ENCODE assay signal across 15 cellular contexts in the genomic region with DNA sequence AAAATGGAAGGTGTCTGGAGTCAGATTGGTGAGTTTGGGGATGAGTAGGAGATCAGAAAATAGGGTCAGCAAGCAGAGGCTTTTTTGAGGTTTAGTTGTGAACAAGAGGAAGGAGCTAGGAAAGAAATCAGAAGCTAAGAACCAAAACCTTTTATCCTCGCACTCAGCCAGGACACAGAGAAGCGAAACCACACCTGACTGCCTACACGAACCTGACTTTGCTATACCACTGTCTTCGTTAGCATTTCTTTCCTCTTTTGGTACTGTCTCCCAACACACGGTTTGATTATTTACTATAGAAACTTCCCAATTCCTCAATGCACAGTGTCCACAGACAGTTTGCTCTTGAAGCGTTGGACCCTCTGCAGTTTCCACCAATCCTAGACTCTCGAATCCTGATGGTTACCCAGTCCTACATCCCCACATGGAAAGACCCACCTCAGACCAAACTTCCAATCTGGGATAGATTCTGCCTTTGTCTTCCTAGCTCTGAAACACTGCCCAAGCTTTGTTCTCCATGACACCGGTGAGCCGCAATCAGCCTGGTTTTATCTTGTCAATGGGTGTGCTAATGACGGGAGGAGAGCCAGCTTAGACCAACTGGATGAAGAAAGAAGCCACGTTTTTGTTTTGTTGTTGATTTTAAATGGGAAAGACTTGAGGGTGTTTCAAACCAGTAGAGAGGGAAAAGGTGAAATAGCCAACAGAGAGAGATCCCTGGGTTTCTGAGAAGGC.
DNase-seq lines count a peak whose midpoint lies in the region; ATAC-seq and TF ChIP-seq lines count a peak whose summit lies in the region.
"Had no signal": no experiment of that assay in that cellular context is flagged by ENCODE, and none has a peak within 500 bp of the region (broad histone marks: within the 10 kb centered on the region; RNA-seq: fewer than 3 reads in every experiment).

No MANE protein-coding gene starts in this region.

- H3K4me1 Mint-ChIP-seq in endothelial cell (ENCODE audit: unreplicated experiment), result peaks cover 29% of the 10 kb centered on the region
- peaks cover 12% of the 10 kb centered on the region for H3K4me1 Mint-ChIP-seq in activated T-helper 2 cell treated with anti-CD3 and anti-CD28 coated beads, Interferon-gamma antibody, Interleukin-2, Interleukin-4, amounts not matched to agents 10 μg/mL and 5 μg/mL and 100 μg/mL, durations not matched to agents 14 hours and 24 hours and 36 hours (ENCODE audit: low read depth)

- H3K9me3 ChIP-seq in MM.1S (replicated peaks; ENCODE audit: insufficient read depth, low read length), result no peaks in the 10 kb centered on the region

- H3K4me1 ChIP-seq in MM.1S (ENCODE audit: low read length), result peaks cover 13% of the 10 kb centered on the region

- no peaks in the 10 kb centered on the region for H3K9me2 ChIP-seq in MM.1S (replicated peaks; ENCODE audit: insufficient read depth, low read length)

- H3K79me2 ChIP-seq in MM.1S (ENCODE audit: low read length), result no peaks in the 10 kb centered on the region

- peak overlapping the region; percentile 54; the same call in 1 of the 2 replicates for H3K27ac ChIP-seq in MM.1S (ENCODE audit: low read length)
- H3K27ac ChIP-seq: BLaER1 treated with 17β-estradiol and CSF1 and Interleukin-3, amounts not matched to agents 10 nM and 100 nM had no signal

- peaks cover 23% of the 10 kb centered on the region for H3K36me3 Mint-ChIP-seq in endothelial cell (ENCODE audit: low read depth, unreplicated experiment)
- H3K36me3 Mint-ChIP-seq in activated T-helper 2 cell treated with anti-CD3 and anti-CD28 coated beads, Interferon-gamma antibody, Interleukin-2, Interleukin-4, amounts not matched to agents 10 μg/mL and 5 μg/mL and 100 μg/mL, durations not matched to agents 14 hours and 24 hours and 36 hours (ENCODE audit: low read depth), result peaks cover 28% of the 10 kb centered on the region

- peak overlapping the region; percentile 45 for H3K4me2 ChIP-seq in MM.1S (ENCODE audit: low read depth, low read length)

- peak; percentile 54 for DNase-seq in MM.1S
- peak; percentile 26 for DNase-seq in RPMI8226
- no peak for DNase-seq in endothelial cell (ENCODE audit: low spot score)
- no peak for DNase-seq in activated T-cell treated with anti-CD3 and anti-CD28 coated beads, Interleukin-2, amount 50 U/mL, for 48 hours
- no peak for DNase-seq in cerebellar nuclear complex (lab: John Stamatoyannopoulos, UW)
- no peak for DNase-seq in DMS153 (lab: John Stamatoyannopoulos, UW)
- no peak for DNase-seq in activated T-helper 2 cell treated with anti-CD3 and anti-CD28 coated beads, Interferon-gamma antibody, Interleukin-2, Interleukin-4, amounts not matched to agents 10 μg/mL and 5 μg/mL and 100 μg/mL, durations not matched to agents 14 hours and 24 hours and 36 hours (ENCODE audit: low spot score)
- DNase-seq: ACHN; CD4-positive, CD25-positive, alpha-beta regulatory T cell; GOT3; HCEC 1CT; HFFc6 had no signal

- H3K27me3 Mint-ChIP-seq in endothelial cell (ENCODE audit: unreplicated experiment), result peaks cover 13% of the 10 kb centered on the region
- H3K27me3 Mint-ChIP-seq in activated T-helper 2 cell treated with anti-CD3 and anti-CD28 coated beads, Interferon-gamma antibody, Interleukin-2, Interleukin-4, amounts not matched to agents 10 μg/mL and 5 μg/mL and 100 μg/mL, durations not matched to agents 14 hours and 24 hours and 36 hours (ENCODE audit: low read depth), result no peaks in the 10 kb centered on the region
- H3K27me3 Mint-ChIP-seq: CD4-positive, CD25-positive, alpha-beta regulatory T cell had no signal

- H3K27me3 ChIP-seq in MM.1S (replicated peaks; ENCODE audit: insufficient read depth, low read length), result no peaks in the 10 kb centered on the region
- H3K27me3 ChIP-seq: BLaER1 treated with 17β-estradiol and CSF1 and Interleukin-3, amounts not matched to agents 10 nM and 100 nM had no signal

- intact Hi-C loops in activated T-helper 2 cell treated with anti-CD3 and anti-CD28 coated beads, Interferon-gamma antibody, Interleukin-2, Interleukin-4, amounts not matched to agents 10 μg/mL and 5 μg/mL and 100 μg/mL, durations not matched to agents 14 hours and 24 hours and 36 hours (cut with micrococcal nuclease), result no loop called here

- H2AFZ ChIP-seq in MM.1S (ENCODE audit: low read length), result peak overlapping the region; percentile 23; the same call in 1 of the 2 replicates

- H3K4me3 ChIP-seq in MM.1S (ENCODE audit: low read length), result no peak overlapping the region
- H3K4me3 ChIP-seq: BLaER1 treated with 17β-estradiol and CSF1 and Interleukin-3, amounts not matched to agents 10 nM and 100 nM; K562 had no signal

- H3K9ac ChIP-seq in MM.1S (ENCODE audit: low read length), result no peak overlapping the region; the same call in 1 of the 2 replicates
- H3K9ac ChIP-seq: BLaER1 treated with 17β-estradiol and CSF1 and Interleukin-3, amounts not matched to agents 10 nM and 100 nM had no signal

- H3K27ac Mint-ChIP-seq in endothelial cell (ENCODE audit: unreplicated experiment), result peak overlapping the region; percentile 26
- H3K27ac Mint-ChIP-seq in activated T-helper 2 cell treated with anti-CD3 and anti-CD28 coated beads, Interferon-gamma antibody, Interleukin-2, Interleukin-4, amounts not matched to agents 10 μg/mL and 5 μg/mL and 100 μg/mL, durations not matched to agents 14 hours and 24 hours and 36 hours, result no peak overlapping the region
- H3K27ac Mint-ChIP-seq: CD4-positive, CD25-positive, alpha-beta regulatory T cell; HFFc6 had no signal

- peaks cover 9% of the 10 kb centered on the region for H3F3A ChIP-seq in MM.1S (ENCODE audit: insufficient read depth, low read length)

- TF ChIP-seq CTCF in MM.1S (IDR thresholded peaks at IDR 0.05; ENCODE audit: low read length), result no peak
- TF ChIP-seq CTCF in endothelial cell (IDR thresholded peaks at IDR 0.05; ENCODE audit: unreplicated experiment), result no peak

- peak; percentile 69 for ATAC-seq in GM18867 (IDR thresholded peaks at IDR 0.05; ENCODE audit: unreplicated experiment)

- H3K4me3 Mint-ChIP-seq in endothelial cell (ENCODE audit: unreplicated experiment), result no peak overlapping the region
- H3K4me3 Mint-ChIP-seq in activated T-helper 2 cell treated with anti-CD3 and anti-CD28 coated beads, Interferon-gamma antibody, Interleukin-2, Interleukin-4, amounts not matched to agents 10 μg/mL and 5 μg/mL and 100 μg/mL, durations not matched to agents 14 hours and 24 hours and 36 hours (ENCODE audit: low read depth), result no peak overlapping the region
- H3K4me3 Mint-ChIP-seq: CD4-positive, CD25-positive, alpha-beta regulatory T cell; HFFc6 had no signal

- H4K20me1 ChIP-seq in MM.1S (ENCODE audit: insufficient read depth, low read length), result no peaks in the 10 kb centered on the region
- H4K20me1 ChIP-seq: BLaER1 treated with 17β-estradiol and CSF1 and Interleukin-3, amounts not matched to agents 10 nM and 100 nM had no signal

- no peaks in the 10 kb centered on the region for H3K36me3 ChIP-seq in MM.1S (replicated peaks; ENCODE audit: insufficient read depth, low read length)

- H3K9me3 Mint-ChIP-seq in endothelial cell (ENCODE audit: unreplicated experiment), result peaks cover 11% of the 10 kb centered on the region
- peaks cover 36% of the 10 kb centered on the region for H3K9me3 Mint-ChIP-seq in activated T-helper 2 cell treated with anti-CD3 and anti-CD28 coated beads, Interferon-gamma antibody, Interleukin-2, Interleukin-4, amounts not matched to agents 10 μg/mL and 5 μg/mL and 100 μg/mL, durations not matched to agents 14 hours and 24 hours and 36 hours

Comparison
In these comparisons a context has a peak if more than half of its experiments do, and no peak if none do; other contexts are left out.
1. DNase-seq: peak in MM.1S (single experiment) and RPMI8226 (single experiment); none in endothelial cell (single experiment), activated T-cell treated with anti-CD3 and anti-CD28 coated beads, Interleukin-2, amount 50 U/mL, for 48 hours (0 of 2), cerebellar nuclear complex (0 of 2), DMS153 (single experiment) and activated T-helper 2 cell treated with anti-CD3 and anti-CD28 coated beads, Interferon-gamma antibody, Interleukin-2, Interleukin-4, amounts not matched to agents 10 μg/mL and 5 μg/mL and 100 μg/mL, durations not matched to agents 14 hours and 24 hours and 36 hours (single experiment).